Comparison of ENCODE assay signal across 18 cellular contexts in genomic region chr18:75507636-75508035, GRCh38.
A peak's percentile ranks its signal among the peaks of the same experiment; 100 is the strongest.
DNase-seq lines count a peak whose midpoint lies in the region; ATAC-seq and TF ChIP-seq lines count a peak whose summit lies in the region.
"Had no signal": no experiment of that assay in that cellular context is flagged by ENCODE, and none has a peak within 500 bp of the region (broad histone marks: within the 10 kb centered on the region; RNA-seq: fewer than 3 reads in every experiment).

No MANE protein-coding gene starts in this region.

- no peaks in the 10 kb centered on the region for H3K27me3 ChIP-seq in RWPE2 (ENCODE audit: insufficient read depth, poor library complexity, severe bottlenecking)
- no peaks in the 10 kb centered on the region for H3K27me3 ChIP-seq in adrenal gland
- H3K27me3 ChIP-seq: SJSA1 had no signal

- H3K27ac ChIP-seq in RWPE2 (ENCODE audit: poor library complexity, severe bottlenecking), result no peak overlapping the region
- H3K27ac ChIP-seq in adrenal gland, result no peak overlapping the region
- H3K27ac ChIP-seq: SJSA1 had no signal

- DNase-seq in EL, result peak; percentile 53
- no peak for DNase-seq in RWPE2 (ENCODE audit: low spot score)
- DNase-seq in fibroblast of mammary gland (ENCODE audit: low read depth), result peak; percentile 65
- DNase-seq in sciatic nerve (ENCODE audit: low spot score), result no peak
- DNase-seq in NCI-H345 treated with DMSO at 0.1 percent for 48 hours (lab: John Stamatoyannopoulos, UW; ENCODE audit: unreplicated experiment), result no peak
- no peak for DNase-seq in GM13976 (ENCODE audit: low spot score)
- DNase-seq in adrenal gland, result no peak
- DNase-seq: COR-L47, HFFc6, MM.1S, NCI-H1092 treated with DMSO at 0.1 percent for 48 hours, NCI-H187, NCI-H446, NCI-H69, OCI-M1, RPMI8226 had no signal

- H3K4me1 ChIP-seq in RWPE2 (ENCODE audit: insufficient read depth, poor library complexity, severe bottlenecking) (peaks cover 4% of the 10 kb centered on the region), adrenal gland (replicated peaks in 1 of 2) (no peaks in the 10 kb centered on the region)
- H3K4me1 ChIP-seq: SJSA1 had no signal

- 74 to 84% (median 84%) methylated on average over 4 to 5 of the region's 5 CpGs for WGBS in adrenal gland, 4 donors

- H3K9me3 ChIP-seq in RWPE2 (ENCODE audit: severe bottlenecking) (no peaks in the 10 kb centered on the region), adrenal gland (replicated peaks in 1 of 3) (no peaks in the 10 kb centered on the region)
- H3K9me3 ChIP-seq: SJSA1 had no signal

- no peak for TF ChIP-seq CTCF in RWPE2 (IDR thresholded peaks at IDR 0.05; ENCODE audit: poor library complexity, severe bottlenecking)
- TF ChIP-seq CTCF in fibroblast of mammary gland (conservative IDR thresholded peaks at IDR 0.05; ENCODE audit: control insufficient read depth, insufficient read depth, low read depth, low read length), result no peak
- no peak for TF ChIP-seq CTCF in GM13976 (IDR thresholded peaks at IDR 0.05; ENCODE audit: borderline replicate concordance, control extremely low read depth, extremely low read depth, insufficient read depth, missing control alignments)
- no peak for TF ChIP-seq CTCF in adrenal gland (IDR thresholded peaks at IDR 0.05)

- H3K4me3 ChIP-seq in RWPE2 (ENCODE audit: severe bottlenecking), result no peak overlapping the region
- H3K4me3 ChIP-seq in fibroblast of mammary gland (ENCODE audit: control insufficient read depth, low read depth, low read length), result no peak overlapping the region
- no peak overlapping the region for H3K4me3 ChIP-seq in adrenal gland
- H3K4me3 ChIP-seq: SJSA1 had no signal

- ATAC-seq in RWPE2 (ENCODE audit: low read depth) (peak; percentile 65; the same call in 2 of the 3 replicates), sciatic nerve (peak; percentile 34)
- ATAC-seq: HepG2 had no signal

- intact Hi-C loops in sciatic nerve (cut with DNase I) (loop anchor here (5.0 kb wide), 1 partner anchor 795 kb away; no protein-coding TSS in a partner anchor), adrenal gland (cut with DNase I) (no loop called here)

- H3K36me3 ChIP-seq in RWPE2 (ENCODE audit: low read depth) (no peaks in the 10 kb centered on the region), adrenal gland (replicated peaks in 1 of 2) (no peaks in the 10 kb centered on the region)
- H3K36me3 ChIP-seq: SJSA1 had no signal

- in situ Hi-C loops in GM13976 (cut with MboI; ENCODE audit: low sequenced_read_pairs, unreplicated experiment), result no loop called here

- no peak for TF ChIP-seq POLR2A in adrenal gland (IDR thresholded peaks at IDR 0.05)

Comparison
In these comparisons a context has a peak if more than half of its experiments do, and no peak if none do; other contexts are left out.
1. DNase-seq: peak in EL (single experiment) and fibroblast of mammary gland (single experiment); none in RWPE2 (single experiment), sciatic nerve (single experiment), NCI-H345 treated with DMSO at 0.1 percent for 48 hours (single experiment), GM13976 (single experiment) and adrenal gland (0 of 7).